In genomic region chrX:135421932-135422809, GRCh38 we compare ENCODE assay signal across 8 cellular contexts. TPM values are rescaled to one million over a fixed set of nuclear protein-coding genes. Genes with fewer than 3 reads are reported as not detected.
DNase-seq lines count a peak whose midpoint lies in the region; ATAC-seq, FAIRE-seq and TF ChIP-seq lines count a peak whose summit lies in the region.

Gene SMIM10L2A (plus strand): TSS chrX:135421944. CDS start chrX:135422132, 188 bp downstream.

- H3K36me3 ChIP-seq in cardiac muscle cell, result no peaks in the 10 kb centered on the region
- no peaks in the 10 kb centered on the region for H3K36me3 ChIP-seq in kidney (ENCODE audit: control insufficient read depth in 1 of 2, insufficient read depth in 2 of 2, low read length in 2 of 2)
- no peaks in the 10 kb centered on the region for H3K36me3 ChIP-seq in thyroid gland

- no peak for TF ChIP-seq POLR2A in thyroid gland (IDR thresholded peaks at IDR 0.05)

- peak; percentile 27 for ATAC-seq in HG03097 (IDR thresholded peaks at IDR 0.05; ENCODE audit: low FRiP score, unreplicated experiment)

- H3K9me3 Mint-ChIP-seq in activated T-helper 1 cell treated with anti-CD3 and anti-CD28 coated beads, Interleukin-12 subunit alpha, Interleukin-12 subunit beta, Interleukin-2, Interleukin-4 antibody, amounts not matched to agents 30 ng/mL and 10 ng/mL and 1 ng/mL, durations not matched to agents 14 hours and 24 hours and 36 hours, result no peaks in the 10 kb centered on the region

- peak within 1 kb of the TSS; percentile 73 for H3K4me3 Mint-ChIP-seq in activated T-helper 1 cell treated with anti-CD3 and anti-CD28 coated beads, Interleukin-12 subunit alpha, Interleukin-12 subunit beta, Interleukin-2, Interleukin-4 antibody, amounts not matched to agents 30 ng/mL and 10 ng/mL and 1 ng/mL, durations not matched to agents 14 hours and 24 hours and 36 hours

- H3K4me1 ChIP-seq in cardiac muscle cell (ENCODE audit: low read depth) (no peaks in the 10 kb centered on the region), kidney (ENCODE audit: control insufficient read depth in 1 of 2, insufficient read depth in 1 of 2, low read depth in 1 of 2, low read length in 2 of 2) (no peaks in the 10 kb centered on the region), thyroid gland (no peaks in the 10 kb centered on the region)

- WGBS in thyroid gland, 2 donors, result 57% methylated on average over 5 of the region's 100 CpGs; no CpG with 5 or more reads in 1 of the 2 donors

- H3K27me3 ChIP-seq in cardiac muscle cell (no peaks in the 10 kb centered on the region), thyroid gland (no peaks in the 10 kb centered on the region)

- no peaks in the 10 kb centered on the region for H3K9me3 ChIP-seq in cardiac muscle cell (ENCODE audit: low read depth)
- H3K9me3 ChIP-seq in kidney (ENCODE audit: control insufficient read depth in 1 of 2, low read length in 2 of 2), result no peaks in the 10 kb centered on the region
- no peaks in the 10 kb centered on the region for H3K9me3 ChIP-seq in thyroid gland

- H3K4me3 ChIP-seq in cardiac muscle cell, result peak within 1 kb of the TSS; percentile 48
- H3K4me3 ChIP-seq in kidney (ENCODE audit: low read length in 2 of 2), result peak within 1 kb of the TSS; percentile 18 to 59
- H3K4me3 ChIP-seq in thyroid gland (replicated peaks in 1 of 3), result peak within 1 kb of the TSS in 1 of 3 donors; percentile 32

- no peak for FAIRE-seq in kidney (lab: Jason Lieb, UNC)

- no peak within 1 kb of the TSS for H3K9ac ChIP-seq in kidney (ENCODE audit: low read length in 2 of 2)

- H3K36me3 Mint-ChIP-seq in activated T-helper 1 cell treated with anti-CD3 and anti-CD28 coated beads, Interleukin-12 subunit alpha, Interleukin-12 subunit beta, Interleukin-2, Interleukin-4 antibody, amounts not matched to agents 30 ng/mL and 10 ng/mL and 1 ng/mL, durations not matched to agents 14 hours and 24 hours and 36 hours (ENCODE audit: low read depth), result no peaks in the 10 kb centered on the region

- H3K27ac ChIP-seq in cardiac muscle cell (no peak within 1 kb of the TSS), kidney (ENCODE audit: low read depth in 2 of 2, low read length in 2 of 2) (no peak within 1 kb of the TSS), thyroid gland (peak within 1 kb of the TSS; percentile 70 to 83 (median 75))

- intact Hi-C loops in cardiac septum (cut with DNase I) (no loop called here), kidney (cut with DNase I) (no loop called here), thyroid gland (cut with DNase I) (no loop called here)
- intact Hi-C loops in activated T-helper 1 cell treated with anti-CD3 and anti-CD28 coated beads, Interleukin-12 subunit alpha, Interleukin-12 subunit beta, Interleukin-2, Interleukin-4 antibody, amounts not matched to agents 30 ng/mL and 10 ng/mL and 1 ng/mL, durations not matched to agents 14 hours and 24 hours and 36 hours (cut with micrococcal nuclease), result loop anchor here (2.0 to 5.0 kb wide), 3 partner anchors 40 to 550 kb away; partner anchors contain the start of genes INTS6L and MMGT1

- H3K27me3 Mint-ChIP-seq in activated T-helper 1 cell treated with anti-CD3 and anti-CD28 coated beads, Interleukin-12 subunit alpha, Interleukin-12 subunit beta, Interleukin-2, Interleukin-4 antibody, amounts not matched to agents 30 ng/mL and 10 ng/mL and 1 ng/mL, durations not matched to agents 14 hours and 24 hours and 36 hours (ENCODE audit: insufficient read depth), result peaks cover 18% of the 10 kb centered on the region

- H3K27ac Mint-ChIP-seq in activated T-helper 1 cell treated with anti-CD3 and anti-CD28 coated beads, Interleukin-12 subunit alpha, Interleukin-12 subunit beta, Interleukin-2, Interleukin-4 antibody, amounts not matched to agents 30 ng/mL and 10 ng/mL and 1 ng/mL, durations not matched to agents 14 hours and 24 hours and 36 hours, result peak within 1 kb of the TSS; percentile 29

- no peak for TF ChIP-seq CTCF in cardiac muscle cell (IDR thresholded peaks at IDR 0.05; ENCODE audit: low read depth, low read length)
- no peak for TF ChIP-seq CTCF in kidney (IDR thresholded peaks at IDR 0.05; ENCODE audit: borderline replicate concordance, extremely low read depth, insufficient read depth)
- TF ChIP-seq CTCF in thyroid gland (IDR thresholded peaks at IDR 0.05), result no peak

- peaks cover 4% of the 10 kb centered on the region for H3K4me1 Mint-ChIP-seq in activated T-helper 1 cell treated with anti-CD3 and anti-CD28 coated beads, Interleukin-12 subunit alpha, Interleukin-12 subunit beta, Interleukin-2, Interleukin-4 antibody, amounts not matched to agents 30 ng/mL and 10 ng/mL and 1 ng/mL, durations not matched to agents 14 hours and 24 hours and 36 hours (ENCODE audit: low read depth)

- no peak for DNase-seq in cardiac muscle cell (ENCODE audit: low read depth in 1 of 2, low spot score in 1 of 2)
- no peak for DNase-seq in cardiac septum (ENCODE audit: low spot score)
- no peak for DNase-seq in activated T-helper 1 cell treated with anti-CD3 and anti-CD28 coated beads, Interleukin-12 subunit alpha, Interleukin-12 subunit beta, Interleukin-2, Interleukin-4 antibody, amounts not matched to agents 30 ng/mL and 10 ng/mL and 1 ng/mL, durations not matched to agents 14 hours and 24 hours and 36 hours (ENCODE audit: low spot score)
- peak; percentile 71 for DNase-seq in kidney
- no peak for DNase-seq in thyroid gland
- no peak for DNase-seq in NOMO-1 treated with dmso at 0.1 percent for 144 hours (lab: John Stamatoyannopoulos, UW; ENCODE audit: unreplicated experiment)
- no peak for DNase-seq in NCI-H2227 treated with DMSO at 0.1 percent for 48 hours (lab: John Stamatoyannopoulos, UW)

RNA-seq across cellular contexts. Expression of gene SMIM10L2A, which starts in this region (rescaled TPM):
- total RNA-seq in cardiac muscle cell (10.7 and 17.2 TPM in 2 replicates), cardiac septum (0.97 TPM), kidney (3.5 TPM), thyroid gland (1 to 10 TPM; 3.6 to 6.7 (median 4.8) TPM)
- polyA plus RNA-seq in cardiac muscle cell (9.0 and 12.8 TPM in 2 replicates), kidney (ENCODE audit: insufficient read depth, low read depth, low replicate concordance) (8.2 TPM)
- 1.3 TPM in 2 replicates for total RNA-seq in activated T-helper 1 cell treated with anti-CD3 and anti-CD28 coated beads, Interleukin-12 subunit alpha, Interleukin-12 subunit beta, Interleukin-2, Interleukin-4 antibody, amounts not matched to agents 30 ng/mL and 10 ng/mL and 1 ng/mL, durations not matched to agents 14 hours and 24 hours and 36 hours

Comparison
In these comparisons a context has a peak if more than half of its experiments do, and no peak if none do; other contexts are left out.
1. H3K27ac ChIP-seq: peak in thyroid gland (3 of 3); none in cardiac muscle cell (single experiment) and kidney (0 of 2).